In the genomic region with DNA sequence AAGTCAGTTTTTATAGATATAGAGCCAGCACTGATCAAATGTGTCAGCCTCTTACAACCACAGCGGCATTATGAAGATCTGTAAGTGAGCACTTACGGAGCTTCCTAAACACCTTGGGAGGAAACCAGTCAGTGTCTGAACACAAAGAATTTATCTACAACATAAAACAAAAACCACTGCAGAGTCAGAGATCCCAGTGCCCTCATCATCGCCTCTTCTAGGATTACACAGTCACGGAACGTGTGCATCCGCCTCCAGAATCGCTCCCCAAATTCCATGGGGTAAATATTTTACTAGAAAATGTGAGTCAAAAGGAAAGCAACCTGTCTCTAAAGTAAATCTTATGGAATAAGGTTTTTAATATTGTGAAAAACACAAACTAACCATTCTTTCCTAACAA, we compare ENCODE assay signal across 28 cellular contexts.
"Had no signal": no experiment of that assay in that cellular context is flagged by ENCODE, and none has a peak within 500 bp of the region (broad histone marks: within the 10 kb centered on the region; RNA-seq: fewer than 3 reads in every experiment).

No MANE protein-coding gene starts in this region.

- H3K4me3 ChIP-seq: neural progenitor cell, ovary, psoas muscle, right lobe of liver, sigmoid colon, suprapubic skin, testis, tibial artery, transverse colon, upper lobe of right lung, uterus had no signal

- H3K36me3 ChIP-seq: neural progenitor cell, ovary, right lobe of liver, sigmoid colon, suprapubic skin, tibial artery, transverse colon, upper lobe of right lung, uterus had no signal

- H3K4me1 ChIP-seq: parathyroid adenoma, right lobe of liver, sigmoid colon, suprapubic skin, testis, tibial artery, transverse colon, upper lobe of right lung, uterus had no signal

- H3K9me3 Mint-ChIP-seq: type B pancreatic cell had no signal

- H3K27me3 ChIP-seq: neural progenitor cell, ovary, right lobe of liver, sigmoid colon, suprapubic skin, testis, tibial artery, transverse colon, upper lobe of right lung, uterus had no signal

- H3K27ac ChIP-seq: neural progenitor cell, ovary, parathyroid adenoma, psoas muscle, right lobe of liver, sigmoid colon, suprapubic skin, testis, tibial artery, transverse colon, upper lobe of right lung, uterus had no signal

- H3K4me1 Mint-ChIP-seq: naive thymus-derived CD8-positive, alpha-beta T cell; stimulated activated effector memory CD8-positive, alpha-beta T cell treated with anti-CD3 and anti-CD28 coated beads, Interleukin-12 subunit alpha, Interleukin-12 subunit beta, amount 100 ng/mL, for 72 hours; stimulated activated naive B cell treated with anti-CD40 and anti-IgM and Interleukin-4, amounts not matched to agents 10 μg/mL and 1 μg/mL and 100 μg/mL, for 72 hours; stimulated activated naive CD8-positive, alpha-beta T cell treated with anti-CD3 and anti-CD28 coated beads, Interleukin-15, amount 100 ng/mL, for 72 hours had no signal

- H3K27ac Mint-ChIP-seq: naive thymus-derived CD8-positive, alpha-beta T cell; natural killer cell treated with Interleukin-12 subunit alpha and Interleukin-12 subunit beta and Interleukin-15 and Interleukin-18, amount 100 ng/mL, for 72 hours; neural progenitor cell; progenitor cell of endocrine pancreas; stimulated activated effector memory CD8-positive, alpha-beta T cell treated with anti-CD3 and anti-CD28 coated beads, Interleukin-12 subunit alpha, Interleukin-12 subunit beta, amount 100 ng/mL, for 72 hours; stimulated activated naive B cell treated with anti-CD40 and anti-IgM and Interleukin-4, amounts not matched to agents 10 μg/mL and 1 μg/mL and 100 μg/mL, for 72 hours; stimulated activated naive CD8-positive, alpha-beta T cell treated with anti-CD3 and anti-CD28 coated beads, Interleukin-15, amount 100 ng/mL, for 72 hours; type B pancreatic cell had no signal

- DNase-seq: naive thymus-derived CD8-positive, alpha-beta T cell; occipital lobe; ovary; psoas muscle; right cardiac atrium; right lobe of liver; sigmoid colon; small intestine; stimulated activated CD4-positive, alpha-beta T cell treated with anti-CD3 and anti-CD28 coated beads, Interleukin-15, amount 100 ng/mL, for 24 hours; stimulated activated CD4-positive, alpha-beta T cell treated with anti-CD3 and anti-CD28 coated beads, Interleukin-2, amount 100 ng/mL, for 24 hours; stimulated activated CD4-positive, alpha-beta T cell treated with anti-CD3 and anti-CD28 coated beads, Interleukin-2, amount 100 ng/mL, for 48 hours; stimulated activated CD4-positive, alpha-beta T cell treated with anti-CD3 and anti-CD28 coated beads, Interleukin-4, amount 100 ng/mL, for 24 hours; stimulated activated naive B cell treated with anti-CD40 and anti-IgM and Interleukin-4, amounts not matched to agents 10 μg/mL and 1 μg/mL and 100 μg/mL, for 72 hours; stimulated activated naive CD8-positive, alpha-beta T cell treated with anti-CD3 and anti-CD28 coated beads, Interleukin-15, amount 100 ng/mL, for 72 hours; stimulated activated naive CD8-positive, alpha-beta T cell treated with anti-CD3 and anti-CD28 coated beads, Interleukin-15, Interleukin-2, amounts not matched to agents 100 U/mL and 50 U/mL, for 24 hours; substantia nigra; testis; tibial artery; transverse colon; upper lobe of right lung; uterus had no signal

- H3K27me3 Mint-ChIP-seq: natural killer cell treated with Interleukin-12 subunit alpha and Interleukin-12 subunit beta and Interleukin-15 and Interleukin-18, amount 100 ng/mL, for 72 hours; progenitor cell of endocrine pancreas; stimulated activated naive B cell treated with anti-CD40 and anti-IgM and Interleukin-4, amounts not matched to agents 10 μg/mL and 1 μg/mL and 100 μg/mL, for 72 hours; stimulated activated naive CD8-positive, alpha-beta T cell treated with anti-CD3 and anti-CD28 coated beads, Interleukin-15, amount 100 ng/mL, for 72 hours; type B pancreatic cell had no signal

- H3K4me3 Mint-ChIP-seq: naive thymus-derived CD8-positive, alpha-beta T cell; natural killer cell treated with Interleukin-12 subunit alpha and Interleukin-12 subunit beta and Interleukin-15 and Interleukin-18, amount 100 ng/mL, for 72 hours; neural progenitor cell; stimulated activated effector memory CD8-positive, alpha-beta T cell treated with anti-CD3 and anti-CD28 coated beads, Interleukin-12 subunit alpha, Interleukin-12 subunit beta, amount 100 ng/mL, for 72 hours; stimulated activated naive B cell treated with anti-CD40 and anti-IgM and Interleukin-4, amounts not matched to agents 10 μg/mL and 1 μg/mL and 100 μg/mL, for 72 hours; stimulated activated naive CD8-positive, alpha-beta T cell treated with anti-CD3 and anti-CD28 coated beads, Interleukin-15, amount 100 ng/mL, for 72 hours; type B pancreatic cell had no signal

- H3K36me3 Mint-ChIP-seq: natural killer cell treated with Interleukin-12 subunit alpha and Interleukin-12 subunit beta and Interleukin-15 and Interleukin-18, amount 100 ng/mL, for 72 hours; neural progenitor cell; stimulated activated effector memory CD8-positive, alpha-beta T cell treated with anti-CD3 and anti-CD28 coated beads, Interleukin-12 subunit alpha, Interleukin-12 subunit beta, amount 100 ng/mL, for 72 hours; stimulated activated naive B cell treated with anti-CD40 and anti-IgM and Interleukin-4, amounts not matched to agents 10 μg/mL and 1 μg/mL and 100 μg/mL, for 72 hours; type B pancreatic cell had no signal

- H3K9me3 ChIP-seq: ovary, psoas muscle, right lobe of liver, suprapubic skin, testis, tibial artery, transverse colon, upper lobe of right lung, uterus had no signal
